In genomic region chr22:41478891-41479521, GRCh38 we compare ENCODE assay signal across 1 cellular context.
TF ChIP-seq lines count a peak whose summit lies in the region.

No MANE protein-coding gene starts in this region.

TF ChIP-seq in H1, 55 proteins besides CTCF, POLR2A, EP300 and RAD21:
- TF ChIP-seq KDM4A (IDR thresholded peaks at IDR 0.05; ENCODE audit: low read depth, low read length, severe bottlenecking) (no peak), BACH1 (IDR thresholded peaks at IDR 0.05; ENCODE audit: low read length) (no peak), CEBPB (IDR thresholded peaks at IDR 0.05; ENCODE audit: low read depth, low read length) (no peak), SP1 (IDR thresholded peaks at IDR 0.05; ENCODE audit: low read depth, low read length) (no peak), TCF12 (IDR thresholded peaks at IDR 0.05; ENCODE audit: low read depth, low read length) (no peak), CREB1 (IDR thresholded peaks at IDR 0.05) (no peak), TEAD4 (IDR thresholded peaks at IDR 0.05; ENCODE audit: low read depth, low read length) (no peak), CHD7 (IDR thresholded peaks at IDR 0.05; ENCODE audit: insufficient replicate concordance, low read length) (no peak), SUZ12 (IDR thresholded peaks at IDR 0.05; ENCODE audit: low read length) (no peak), CHD1 (IDR thresholded peaks at IDR 0.05; ENCODE audit: low read depth, low read length) (no peak), CBX8 (IDR thresholded peaks at IDR 0.05; ENCODE audit: borderline replicate concordance, low read depth, low read length) (no peak), RFX5 (IDR thresholded peaks at IDR 0.05; ENCODE audit: borderline replicate concordance, low read depth, low read length) (no peak), CBX5 (IDR thresholded peaks at IDR 0.05; ENCODE audit: low read depth, low read length) (no peak), RNF2 (IDR thresholded peaks at IDR 0.05; ENCODE audit: borderline replicate concordance, low read depth, low read length, missing control alignments, poor library complexity, severe bottlenecking) (no peak), FOSL1 (IDR thresholded peaks at IDR 0.05; ENCODE audit: insufficient read depth, low read depth, low read length) (no peak), MAX (IDR thresholded peaks at IDR 0.05) (no peak), SAP30 (IDR thresholded peaks at IDR 0.05; ENCODE audit: insufficient read depth, insufficient replicate concordance, low read length) (no peak), TBP (IDR thresholded peaks at IDR 0.05; ENCODE audit: low read depth, low read length) (no peak)
TF ChIP-seq in H1: peak in this region for 0.
